15 cellular contexts compared by ENCODE assay signal in the genomic region with DNA sequence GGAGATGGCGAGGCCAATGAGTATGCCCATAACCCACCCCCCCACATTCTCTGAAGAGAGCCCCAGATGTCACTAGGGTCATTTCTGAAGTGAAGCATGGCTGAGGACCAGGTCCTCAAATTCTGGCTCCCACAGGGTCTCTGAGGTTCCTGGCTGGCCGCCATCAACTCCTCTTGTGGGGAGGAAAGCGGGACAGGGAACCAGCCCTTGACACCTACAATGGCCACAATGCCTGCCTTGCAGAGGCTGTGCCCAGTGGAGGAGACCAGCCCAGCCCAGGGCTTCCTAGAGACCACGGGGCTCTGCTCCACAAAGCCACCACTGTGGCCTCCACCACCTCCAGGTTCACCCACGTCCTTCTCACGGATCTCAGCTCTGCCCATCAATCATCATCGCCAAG.
DNase-seq lines count a peak whose midpoint lies in the region; ATAC-seq and TF ChIP-seq lines count a peak whose summit lies in the region.
"Had no signal": no experiment of that assay in that cellular context is flagged by ENCODE, and none has a peak within 500 bp of the region (broad histone marks: within the 10 kb centered on the region; RNA-seq: fewer than 3 reads in every experiment).

No MANE protein-coding gene starts in this region.

- H3K4me3 ChIP-seq in thoracic aorta = no peak overlapping the region
- H3K4me3 ChIP-seq in esophagus muscularis mucosa = no peak overlapping the region
- no peak overlapping the region for H3K4me3 ChIP-seq in MG63

- peak; percentile 91 for DNase-seq in DMS79 (lab: John Stamatoyannopoulos, UW)
- no peak for DNase-seq in thoracic aorta (ENCODE audit: low spot score)
- DNase-seq in OCI-M1 (lab: John Stamatoyannopoulos, UW) = no peak
- no peak for DNase-seq in esophagus muscularis mucosa (ENCODE audit: extremely low spot score)
- no peak for DNase-seq in MG63
- DNase-seq: DMS 273 treated with DMSO at 0.1 percent for 48 hours, H9, NCI-H187, NCI-H446 treated with DMSO at 0.1 percent for 48 hours, NCI-H748 treated with DMSO at 0.1 percent for 48 hours, SHP77 had no signal

- 72% methylated on average over 3 of the region's 7 CpGs for WGBS in esophagus muscularis mucosa

- ATAC-seq in thoracic aorta (ENCODE audit: insufficient number of reproducible peaks, low FRiP score, low read depth) = no peak
- ATAC-seq: Panc1, SK-N-SH treated with all-trans-retinoic acid at 6 μM for 48 hours had no signal

- peaks cover 3% of the 10 kb centered on the region for H3K27me3 ChIP-seq in layer of hippocampus (ENCODE audit: control insufficient read depth, insufficient read depth, low read length)
- no peaks in the 10 kb centered on the region for H3K27me3 ChIP-seq in thoracic aorta (replicated peaks; ENCODE audit: insufficient read depth)
- peaks cover 0 to 52% (median 2%) of the 10 kb centered on the region in 4 donors for H3K27me3 ChIP-seq in esophagus muscularis mucosa
- H3K27me3 ChIP-seq in MG63 = no peaks in the 10 kb centered on the region

- H3K36me3 ChIP-seq in thoracic aorta (no peaks in the 10 kb centered on the region), esophagus muscularis mucosa (no peaks in the 10 kb centered on the region), MG63 (no peaks in the 10 kb centered on the region)

- no peak for TF ChIP-seq CTCF in VCaP (conservative IDR thresholded peaks at IDR 0.05)
- no peak for TF ChIP-seq CTCF in thoracic aorta (IDR thresholded peaks at IDR 0.05)
- no peak for TF ChIP-seq CTCF in esophagus muscularis mucosa (IDR thresholded peaks at IDR 0.05)

- peak overlapping the region; percentile 82 for H3K27ac ChIP-seq in VCaP
- peak overlapping the region; percentile 84 for H3K27ac ChIP-seq in layer of hippocampus (ENCODE audit: low read depth, low read length)
- H3K27ac ChIP-seq in thoracic aorta = peak overlapping the region; percentile 68 to 84
- H3K27ac ChIP-seq in esophagus muscularis mucosa (replicated peaks in 1 of 4) = peak overlapping the region in 1 of 4 donors; percentile 10

- TF ChIP-seq POLR2A in esophagus muscularis mucosa (IDR thresholded peaks at IDR 0.05; ENCODE audit: low read depth) = no peak

- H3K9me3 ChIP-seq in thoracic aorta = no peaks in the 10 kb centered on the region
- H3K9me3 ChIP-seq in esophagus muscularis mucosa = no peaks in the 10 kb centered on the region
- H3K9me3 ChIP-seq in MG63 = no peaks in the 10 kb centered on the region

- intact Hi-C loops in esophagus muscularis mucosa (cut with DNase I) = no loop called here

- peaks cover 50 to 94% of the 10 kb centered on the region in 2 donors for H3K4me1 ChIP-seq in thoracic aorta (ENCODE audit: control insufficient read depth in 1 of 2, low read depth in 2 of 2)
- H3K4me1 ChIP-seq in esophagus muscularis mucosa = peaks cover 0 to 28% (median 2%) of the 10 kb centered on the region in 4 donors

- TF ChIP-seq EP300 in esophagus muscularis mucosa (IDR thresholded peaks at IDR 0.05) = no peak
